Comparison of ENCODE assay signal across 11 cellular contexts in genomic region chr5:123807177-123807900, GRCh38.
A peak's percentile ranks its signal among the peaks of the same experiment; 100 is the strongest.
DNase-seq lines count a peak whose midpoint lies in the region; ATAC-seq and TF ChIP-seq lines count a peak whose summit lies in the region.
"Had no signal": no experiment of that assay in that cellular context is flagged by ENCODE, and none has a peak within 500 bp of the region (broad histone marks: within the 10 kb centered on the region; RNA-seq: fewer than 3 reads in every experiment).

No MANE protein-coding gene starts in this region.

- H3K9me3 ChIP-seq in Caco-2 = no peaks in the 10 kb centered on the region
- H3K9me3 ChIP-seq in ovary = no peaks in the 10 kb centered on the region
- H3K9me3 ChIP-seq: right lobe of liver had no signal

- ATAC-seq in GM18517 (IDR thresholded peaks at IDR 0.05; ENCODE audit: unreplicated experiment) = no peak
- ATAC-seq: right lobe of liver had no signal

- H3K36me3 ChIP-seq in Caco-2 (ENCODE audit: control insufficient read depth, insufficient read depth, low read length) (no peaks in the 10 kb centered on the region), ovary (no peaks in the 10 kb centered on the region)
- H3K36me3 ChIP-seq: right lobe of liver had no signal

- CTCF ChIA-PET in Caco-2 (lab: Charles Lee) = interaction anchor here (0.6 kb wide), 1 partner anchor 476 kb away, joined by 3 read pairs; no protein-coding TSS in a partner anchor

- BruUV-seq in Caco-2 (replicated peaks; lab: Mats Ljungman, UMichigan) = no TSS peak

- intact Hi-C loops in Caco-2 (cut with micrococcal nuclease; ENCODE audit: unreplicated experiment) (no loop called here), ovary (cut with DNase I) (no loop called here)

- H3K36me3 Mint-ChIP-seq in Caco-2 (ENCODE audit: insufficient read depth, unreplicated experiment) = no peaks in the 10 kb centered on the region
- no peaks in the 10 kb centered on the region for H3K36me3 Mint-ChIP-seq in chondrocyte (ENCODE audit: low read depth)

- H3K27me3 ChIP-seq in Caco-2 (replicated peaks; ENCODE audit: control insufficient read depth, insufficient read depth, low read length) (no peaks in the 10 kb centered on the region), ovary (no peaks in the 10 kb centered on the region)
- H3K27me3 ChIP-seq: right lobe of liver had no signal

- H3K27ac Mint-ChIP-seq in Caco-2 (ENCODE audit: unreplicated experiment) (no peak overlapping the region), chondrocyte (ENCODE audit: unreplicated experiment) (no peak overlapping the region)

- H3K4me3 ChIP-seq in Caco-2 (ENCODE audit: low read depth, low read length) (no peak overlapping the region), ovary (no peak overlapping the region)
- H3K4me3 ChIP-seq: right lobe of liver had no signal

- no peaks in the 10 kb centered on the region for H3K9me3 Mint-ChIP-seq in Caco-2 (ENCODE audit: unreplicated experiment)
- no peaks in the 10 kb centered on the region for H3K9me3 Mint-ChIP-seq in chondrocyte (ENCODE audit: low read depth)

- H3K4me3 Mint-ChIP-seq in Caco-2 (ENCODE audit: unreplicated experiment) = no peak overlapping the region
- no peak overlapping the region for H3K4me3 Mint-ChIP-seq in chondrocyte (ENCODE audit: unreplicated experiment)

- TF ChIP-seq EP300 in ovary (IDR thresholded peaks at IDR 0.05) = no peak

- H3K4me1 ChIP-seq in Caco-2 = peaks cover 26% of the 10 kb centered on the region
- peaks cover 2% of the 10 kb centered on the region for H3K4me1 ChIP-seq in ovary (ENCODE audit: insufficient read depth)

- TF ChIP-seq CTCF in Caco-2 (IDR thresholded peaks at IDR 0.05; ENCODE audit: insufficient read depth in 1 of 2, low read depth in 1 of 2, low read length in 1 of 2, severe bottlenecking in 1 of 2, unreplicated experiment in 1 of 2) (no peak), ovary (IDR thresholded peaks at IDR 0.05) (no peak), chondrocyte (IDR thresholded peaks at IDR 0.05) (no peak)

- H3K4me1 Mint-ChIP-seq in Caco-2 (ENCODE audit: low read depth, unreplicated experiment) (peaks cover 33% of the 10 kb centered on the region), chondrocyte (ENCODE audit: low read depth) (peaks cover 32% of the 10 kb centered on the region)

- TF ChIP-seq POLR2A in ovary (IDR thresholded peaks at IDR 0.05) = no peak

- WGBS in ovary, 3 donors = 73 to 81% (median 75%) methylated on average over 5 of the region's 5 CpGs

- H3K27me3 Mint-ChIP-seq in Caco-2 (ENCODE audit: insufficient read depth, unreplicated experiment) (no peaks in the 10 kb centered on the region), chondrocyte (ENCODE audit: low read depth) (no peaks in the 10 kb centered on the region)

- no peak overlapping the region for H3K27ac ChIP-seq in ovary
- H3K27ac ChIP-seq: right lobe of liver had no signal

- DNase-seq in Caco-2 (peak; percentile 32 to 45), NCI-H1417 (lab: John Stamatoyannopoulos, UW) (peak in 2 of 3 experiments; percentile 43 to 78), SW480 (ENCODE audit: low spot score) (peak; percentile 17), left kidney (ENCODE audit: low read depth, low spot score) (peak; percentile 82), ovary (no peak), 8988T (no peak), chondrocyte (ENCODE audit: low spot score) (no peak)
- DNase-seq: activated CD4-positive, alpha-beta T cell treated with anti-CD3 and anti-CD28 coated beads for 4 hours; activated naive CD4-positive, alpha-beta T cell treated with Interleukin-2 at 50 U/mL for 16 hours; right lobe of liver had no signal

- POLR2A ChIA-PET in Caco-2 (lab: Charles Lee) = no interaction called here

Comparison
In these comparisons a context has a peak if more than half of its experiments do, and no peak if none do; other contexts are left out.
1. DNase-seq: peak in Caco-2 (2 of 2), NCI-H1417 (2 of 3), SW480 (single experiment) and left kidney (single experiment); none in ovary (0 of 5), 8988T (single experiment) and chondrocyte (single experiment).